ENCODE assay signal across 12 cellular contexts in genomic region chr19:3975637-3976087, GRCh38. TPM values are rescaled to one million over a fixed set of nuclear protein-coding genes. Genes with fewer than 3 reads are reported as not detected.
DNase-seq lines count a peak whose midpoint lies in the region; ATAC-seq, FAIRE-seq and TF ChIP-seq lines count a peak whose summit lies in the region.
"Had no signal": no experiment of that assay in that cellular context is flagged by ENCODE, and none has a peak within 500 bp of the region (broad histone marks: within the 10 kb centered on the region; RNA-seq: fewer than 3 reads in every experiment).

No MANE protein-coding gene starts in this region.

- peaks cover 58% of the 10 kb centered on the region for H3K79me2 ChIP-seq in astrocyte (ENCODE audit: insufficient read depth, low read length)

- no peak for FAIRE-seq in astrocyte (lab: Jason Lieb, UNC)

- H3K36me3 Mint-ChIP-seq in astrocyte (ENCODE audit: low read depth, unreplicated experiment) (peaks cover 14% of the 10 kb centered on the region), type B pancreatic cell (peaks cover 9% of the 10 kb centered on the region)

- H3K4me3 Mint-ChIP-seq in astrocyte (ENCODE audit: unreplicated experiment) (no peak overlapping the region), type B pancreatic cell (no peak overlapping the region)
- H3K4me3 Mint-ChIP-seq: naive thymus-derived CD4-positive, alpha-beta T cell had no signal

- no peaks in the 10 kb centered on the region for H3K9me3 Mint-ChIP-seq in astrocyte (ENCODE audit: unreplicated experiment)
- no peaks in the 10 kb centered on the region for H3K9me3 Mint-ChIP-seq in type B pancreatic cell
- H3K9me3 Mint-ChIP-seq: naive thymus-derived CD4-positive, alpha-beta T cell had no signal

- H3K27me3 Mint-ChIP-seq in astrocyte (ENCODE audit: low read depth, unreplicated experiment), result no peaks in the 10 kb centered on the region
- H3K27me3 Mint-ChIP-seq in type B pancreatic cell, result no peaks in the 10 kb centered on the region
- H3K27me3 Mint-ChIP-seq: naive thymus-derived CD4-positive, alpha-beta T cell had no signal

- peaks cover 22% of the 10 kb centered on the region for H3K4me1 Mint-ChIP-seq in astrocyte (ENCODE audit: low read depth, unreplicated experiment)
- peaks cover 7% of the 10 kb centered on the region for H3K4me1 Mint-ChIP-seq in type B pancreatic cell (ENCODE audit: unreplicated experiment)

- H3K27ac ChIP-seq in astrocyte (ENCODE audit: low read depth, low read length), result no peak overlapping the region
- H3K27ac ChIP-seq: C4-2B had no signal

- H3K36me3 ChIP-seq in astrocyte (ENCODE audit: insufficient read depth, low read length), result peaks cover 50% of the 10 kb centered on the region

- no peak for TF ChIP-seq CTCF in astrocyte (IDR thresholded peaks at IDR 0.05; ENCODE audit: insufficient read depth, low read depth, low read length)
- TF ChIP-seq CTCF in type B pancreatic cell (conservative IDR thresholded peaks at IDR 0.05), result no peak

- DNase-seq in stimulated activated CD4-positive, alpha-beta T cell treated with anti-CD3 and anti-CD28 coated beads, Interleukin-15, amount 100 ng/mL, for 24 hours, result peak; percentile 15
- DNase-seq in stimulated activated CD4-positive, alpha-beta T cell treated with anti-CD3 and anti-CD28 coated beads, Interleukin-1b, Interleukin-23, amount 100 ng/mL, for 48 hours, result no peak
- DNase-seq in astrocyte (ENCODE audit: low read depth), result no peak
- no peak for DNase-seq in type B pancreatic cell (ENCODE audit: extremely low spot score, unreplicated experiment)
- DNase-seq in NCI-H748 (lab: John Stamatoyannopoulos, UW; ENCODE audit: unreplicated experiment), result no peak
- DNase-seq: central memory CD4-positive, alpha-beta T cell; NCI-H2081 treated with DMSO at 0.1 percent for 48 hours; stimulated activated CD4-positive, alpha-beta T cell treated with anti-CD3 and anti-CD28 coated beads, Interleukin-12 subunit alpha, Interleukin-12 subunit beta, amount 100 ng/mL, for 4 hours; T1000 had no signal

- H3K4me3 ChIP-seq in astrocyte (ENCODE audit: insufficient read depth, low read depth, low read length), result no peak overlapping the region

- peaks cover 23% of the 10 kb centered on the region for H3K4me1 ChIP-seq in astrocyte (ENCODE audit: insufficient read depth, low read length)

- no peaks in the 10 kb centered on the region for H3K9me3 ChIP-seq in astrocyte (ENCODE audit: insufficient read depth, low read depth, low read length)

- no peak overlapping the region for H3K4me2 ChIP-seq in astrocyte (ENCODE audit: low read length)

- no peaks in the 10 kb centered on the region for H3K27me3 ChIP-seq in astrocyte (ENCODE audit: insufficient read depth, low read length)

- H3K27ac Mint-ChIP-seq in astrocyte (ENCODE audit: unreplicated experiment) (peak overlapping the region; percentile 87), type B pancreatic cell (peak overlapping the region; percentile 70)

- H3K9ac ChIP-seq in astrocyte (ENCODE audit: low read length), result no peak overlapping the region

- no peak overlapping the region for H2AFZ ChIP-seq in astrocyte (ENCODE audit: low read depth, low read length)

- no peak for ATAC-seq in HG03097 (IDR thresholded peaks at IDR 0.05; ENCODE audit: low FRiP score, unreplicated experiment)
- ATAC-seq: naive thymus-derived CD4-positive, alpha-beta T cell had no signal

- H4K20me1 ChIP-seq in astrocyte (ENCODE audit: insufficient read depth, low read length), result peaks cover 73% of the 10 kb centered on the region

RNA-seq across cellular contexts. Expression of gene DAPK3, which starts 4.8 kb away (rescaled TPM):
- total RNA-seq in astrocyte, result 242 and 264 TPM in 2 replicates
- 83.5 and 93.0 TPM in 2 replicates for total RNA-seq in type B pancreatic cell (ENCODE audit: low replicate concordance)

RNA-seq across cellular contexts. Expression of gene EEF2, which starts 9.6 kb away (rescaled TPM):
- 2,578 and 2,739 TPM in 2 replicates for total RNA-seq in astrocyte
- 2,827 and 2,929 TPM in 2 replicates for total RNA-seq in type B pancreatic cell (ENCODE audit: low replicate concordance)

RNA-seq across cellular contexts. Expression of gene PIAS4, which starts 31.9 kb away (rescaled TPM):
- total RNA-seq in astrocyte, result 26.0 and 26.4 TPM in 2 replicates
- total RNA-seq in type B pancreatic cell (ENCODE audit: low replicate concordance), result 39.8 and 42.3 TPM in 2 replicates

RNA-seq across cellular contexts. Expression of gene NMRK2, which starts 42.8 kb away (rescaled TPM):
- total RNA-seq in astrocyte (0.73 TPM in 1 of 2 replicates, not detected in the other), type B pancreatic cell (ENCODE audit: low replicate concordance) (0.65 TPM in 1 of 2 replicates, not detected in the other)
- total RNA-seq: naive thymus-derived CD4-positive, alpha-beta T cell had no signal
